Comparison of ENCODE assay signal across 31 cellular contexts in the genomic region with DNA sequence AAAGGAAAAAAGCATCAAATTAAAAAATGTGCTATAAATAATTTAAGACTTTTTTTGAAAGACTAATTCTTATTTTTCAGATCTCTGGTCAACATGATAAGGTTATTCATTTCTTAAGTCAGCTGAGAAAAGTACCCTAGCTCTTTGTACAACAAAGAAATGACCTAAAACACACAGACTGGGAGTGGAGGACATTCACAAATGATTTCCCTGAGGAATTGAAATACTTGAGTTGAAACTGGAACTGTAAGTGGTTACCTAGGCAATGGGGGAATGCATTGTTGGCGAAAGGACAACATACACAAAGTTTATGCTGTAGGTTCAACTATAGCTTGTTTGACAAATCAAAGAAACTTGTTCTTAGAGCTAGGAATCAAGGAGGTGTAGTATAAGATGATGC.
"Had no signal": no experiment of that assay in that cellular context is flagged by ENCODE, and none has a peak within 500 bp of the region (broad histone marks: within the 10 kb centered on the region; RNA-seq: fewer than 3 reads in every experiment).

No MANE protein-coding gene starts in this region.

- H3K4me1 ChIP-seq: adrenal gland, body of pancreas, breast epithelium had no signal

- H3K9me3 ChIP-seq: MG63 had no signal

- H3K4me3 ChIP-seq: adrenal gland, body of pancreas, breast epithelium, MG63, PC-9 had no signal

- H2AFZ ChIP-seq: PC-9 had no signal

- H3K27me3 ChIP-seq: adrenal gland, body of pancreas, breast epithelium, MG63 had no signal

- DNase-seq: activated CD4-positive, alpha-beta T cell treated with anti-CD3 and anti-CD28 coated beads, Interleukin-2, amount 10 ng/mL, durations not matched to agents 7 days and 5 days; activated CD4-positive, alpha-beta T cell treated with anti-CD3 and anti-CD28 coated beads, Interleukin-2, amount 50 U/mL, for 48 hours; activated CD4-positive, CD25-positive, alpha-beta regulatory T cell; activated CD8-positive, alpha-beta T cell treated with anti-CD3 and anti-CD28 coated beads, Interleukin-2, amount 10 ng/mL, durations not matched to agents 7 days and 5 days; activated gamma-delta T cell; activated naive CD4-positive, alpha-beta T cell treated with Interleukin-2 at 50 U/mL for 16 hours; activated naive CD8-positive, alpha-beta T cell treated with anti-CD3 and anti-CD28 coated beads, Interleukin-2, amount 10 ng/mL, durations not matched to agents 7 days and 5 days; activated T-cell treated with anti-CD3 and anti-CD28 coated beads, Interleukin-2, amount 50 U/mL, for 24 hours; adrenal gland; body of pancreas; Karpas-422; MG63; NCI-H1048; NCI-H1105 treated with DMSO at 0.1 percent for 48 hours; NCI-H1436; NCI-H1694; NCI-H2029; NCI-H2107; NCI-H226; NCI-H446 treated with DMSO at 0.1 percent for 48 hours; NCI-H524; NCI-H748 treated with DMSO at 0.1 percent for 48 hours; NK-92 treated with Interleukin-12 subunit alpha and Interleukin-12 subunit beta, amount 100 ng/mL, for 24 hours; PC-9; Right ventricle myocardium superior; SW 1271; T-helper 1 cell; T-helper 2 cell; T-helper 9 cell; WERI-Rb-1 had no signal

- H3K27ac ChIP-seq: adrenal gland, body of pancreas, breast epithelium, PC-9, WERI-Rb-1 had no signal

- H3K4me2 ChIP-seq: PC-9 had no signal

- ATAC-seq: activated CD8-positive, alpha-beta T cell treated with anti-CD3 and anti-CD28 coated beads, Interleukin-2, amount 10 ng/mL, durations not matched to agents 7 days and 5 days; body of pancreas had no signal

- H3K36me3 ChIP-seq: adrenal gland, breast epithelium, MG63, WERI-Rb-1 had no signal
